Comparison of ENCODE assay signal across 1 cellular context in the genomic region with DNA sequence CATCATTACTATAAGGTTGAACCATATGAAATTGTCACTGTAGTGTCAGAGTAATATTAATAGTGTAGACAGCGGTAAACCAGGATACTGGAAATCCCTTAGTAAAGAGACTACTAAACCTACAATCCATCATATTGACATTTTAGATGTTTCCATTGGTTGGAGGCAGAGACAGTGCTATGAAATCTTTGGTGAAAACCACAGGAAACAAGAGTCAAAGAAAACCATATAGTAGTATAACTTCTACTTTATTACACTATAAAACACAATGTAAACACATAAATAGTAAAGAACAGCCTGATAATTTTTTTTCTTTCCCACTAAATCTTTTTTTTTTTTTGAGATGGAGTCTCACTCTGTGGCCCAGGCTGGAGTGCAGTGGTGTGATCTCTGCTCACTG.
TF ChIP-seq lines count a peak whose summit lies in the region.

No MANE protein-coding gene starts in this region.

TF ChIP-seq in HEK293, 187 proteins besides CTCF, POLR2A, EP300 and RAD21 (continued from another document):
- TF ChIP-seq, protein P1, sequence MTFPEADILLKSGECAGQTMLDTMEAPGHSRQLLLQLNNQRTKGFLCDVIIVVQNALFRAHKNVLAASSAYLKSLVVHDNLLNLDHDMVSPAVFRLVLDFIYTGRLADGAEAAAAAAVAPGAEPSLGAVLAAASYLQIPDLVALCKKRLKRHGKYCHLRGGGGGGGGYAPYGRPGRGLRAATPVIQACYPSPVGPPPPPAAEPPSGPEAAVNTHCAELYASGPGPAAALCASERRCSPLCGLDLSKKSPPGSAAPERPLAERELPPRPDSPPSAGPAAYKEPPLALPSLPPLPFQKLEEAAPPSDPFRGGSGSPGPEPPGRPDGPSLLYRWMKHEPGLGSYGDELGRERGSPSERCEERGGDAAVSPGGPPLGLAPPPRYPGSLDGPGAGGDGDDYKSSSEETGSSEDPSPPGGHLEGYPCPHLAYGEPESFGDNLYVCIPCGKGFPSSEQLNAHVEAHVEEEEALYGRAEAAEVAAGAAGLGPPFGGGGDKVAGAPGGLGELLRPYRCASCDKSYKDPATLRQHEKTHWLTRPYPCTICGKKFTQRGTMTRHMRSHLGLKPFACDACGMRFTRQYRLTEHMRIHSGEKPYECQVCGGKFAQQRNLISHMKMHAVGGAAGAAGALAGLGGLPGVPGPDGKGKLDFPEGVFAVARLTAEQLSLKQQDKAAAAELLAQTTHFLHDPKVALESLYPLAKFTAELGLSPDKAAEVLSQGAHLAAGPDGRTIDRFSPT (tag by site-specific recombination; IDR thresholded peaks at IDR 0.05), result 0 out of 2 replicates have a peak, but pooled peaks have one; percentile 18
- TF ChIP-seq ZNF510 (tag by site-specific recombination; IDR thresholded peaks at IDR 0.05; ENCODE audit: insufficient replicate concordance), result no peak
- no peak for TF ChIP-seq BCL11A (tag by site-specific recombination; IDR thresholded peaks at IDR 0.05; ENCODE audit: low read depth)
- TF ChIP-seq ZNF768 (tag by site-specific recombination; IDR thresholded peaks at IDR 0.05), result no peak
- TF ChIP-seq, protein P2, sequence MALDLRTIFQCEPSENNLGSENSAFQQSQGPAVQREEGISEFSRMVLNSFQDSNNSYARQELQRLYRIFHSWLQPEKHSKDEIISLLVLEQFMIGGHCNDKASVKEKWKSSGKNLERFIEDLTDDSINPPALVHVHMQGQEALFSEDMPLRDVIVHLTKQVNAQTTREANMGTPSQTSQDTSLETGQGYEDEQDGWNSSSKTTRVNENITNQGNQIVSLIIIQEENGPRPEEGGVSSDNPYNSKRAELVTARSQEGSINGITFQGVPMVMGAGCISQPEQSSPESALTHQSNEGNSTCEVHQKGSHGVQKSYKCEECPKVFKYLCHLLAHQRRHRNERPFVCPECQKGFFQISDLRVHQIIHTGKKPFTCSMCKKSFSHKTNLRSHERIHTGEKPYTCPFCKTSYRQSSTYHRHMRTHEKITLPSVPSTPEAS (tag by site-specific recombination; IDR thresholded peaks at IDR 0.05), result no peak
- no peak for TF ChIP-seq ZNF521 (tag by site-specific recombination; IDR thresholded peaks at IDR 0.05)
- no peak for TF ChIP-seq GFI1B (tag by site-specific recombination; IDR thresholded peaks at IDR 0.05)
- no peak for TF ChIP-seq ZNF530 (tag by site-specific recombination; IDR thresholded peaks at IDR 0.05; ENCODE audit: low read depth)
- TF ChIP-seq ZNF837 (tag by site-specific recombination; IDR thresholded peaks at IDR 0.05), result no peak
- TF ChIP-seq, protein P3, sequence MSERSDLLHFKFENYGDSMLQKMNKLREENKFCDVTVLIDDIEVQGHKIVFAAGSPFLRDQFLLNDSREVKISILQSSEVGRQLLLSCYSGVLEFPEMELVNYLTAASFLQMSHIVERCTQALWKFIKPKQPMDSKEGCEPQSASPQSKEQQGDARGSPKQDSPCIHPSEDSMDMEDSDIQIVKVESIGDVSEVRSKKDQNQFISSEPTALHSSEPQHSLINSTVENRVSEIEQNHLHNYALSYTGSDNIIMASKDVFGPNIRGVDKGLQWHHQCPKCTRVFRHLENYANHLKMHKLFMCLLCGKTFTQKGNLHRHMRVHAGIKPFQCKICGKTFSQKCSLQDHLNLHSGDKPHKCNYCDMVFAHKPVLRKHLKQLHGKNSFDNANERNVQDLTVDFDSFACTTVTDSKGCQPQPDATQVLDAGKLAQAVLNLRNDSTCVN (tag by site-specific recombination; optimal IDR thresholded peaks at IDR 0.05), result no peak
- TF ChIP-seq ZNF433 (tag by site-specific recombination; IDR thresholded peaks at IDR 0.05; ENCODE audit: low read depth), result no peak
- TF ChIP-seq ZNF843 (tag by site-specific recombination; IDR thresholded peaks at IDR 0.05), result 0 out of 2 replicates have a peak, but pooled peaks have one; percentile 26
- no peak for TF ChIP-seq TCF7L2 (IDR thresholded peaks at IDR 0.05; ENCODE audit: borderline replicate concordance, low read depth, low read length)
- TF ChIP-seq ZXDB (tag by site-specific recombination; IDR thresholded peaks at IDR 0.05), result 0 out of 2 replicates have a peak, but pooled peaks have one; percentile 21
- TF ChIP-seq, protein P4, sequence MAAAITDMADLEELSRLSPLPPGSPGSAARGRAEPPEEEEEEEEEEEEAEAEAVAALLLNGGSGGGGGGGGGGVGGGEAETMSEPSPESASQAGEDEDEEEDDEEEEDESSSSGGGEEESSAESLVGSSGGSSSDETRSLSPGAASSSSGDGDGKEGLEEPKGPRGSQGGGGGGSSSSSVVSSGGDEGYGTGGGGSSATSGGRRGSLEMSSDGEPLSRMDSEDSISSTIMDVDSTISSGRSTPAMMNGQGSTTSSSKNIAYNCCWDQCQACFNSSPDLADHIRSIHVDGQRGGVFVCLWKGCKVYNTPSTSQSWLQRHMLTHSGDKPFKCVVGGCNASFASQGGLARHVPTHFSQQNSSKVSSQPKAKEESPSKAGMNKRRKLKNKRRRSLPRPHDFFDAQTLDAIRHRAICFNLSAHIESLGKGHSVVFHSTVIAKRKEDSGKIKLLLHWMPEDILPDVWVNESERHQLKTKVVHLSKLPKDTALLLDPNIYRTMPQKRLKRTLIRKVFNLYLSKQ (tag by site-specific recombination; IDR thresholded peaks at IDR 0.05; ENCODE audit: borderline replicate concordance), result no peak
- TF ChIP-seq ZNF549 (tag by site-specific recombination; IDR thresholded peaks at IDR 0.05), result no peak
- TF ChIP-seq, protein P5, sequence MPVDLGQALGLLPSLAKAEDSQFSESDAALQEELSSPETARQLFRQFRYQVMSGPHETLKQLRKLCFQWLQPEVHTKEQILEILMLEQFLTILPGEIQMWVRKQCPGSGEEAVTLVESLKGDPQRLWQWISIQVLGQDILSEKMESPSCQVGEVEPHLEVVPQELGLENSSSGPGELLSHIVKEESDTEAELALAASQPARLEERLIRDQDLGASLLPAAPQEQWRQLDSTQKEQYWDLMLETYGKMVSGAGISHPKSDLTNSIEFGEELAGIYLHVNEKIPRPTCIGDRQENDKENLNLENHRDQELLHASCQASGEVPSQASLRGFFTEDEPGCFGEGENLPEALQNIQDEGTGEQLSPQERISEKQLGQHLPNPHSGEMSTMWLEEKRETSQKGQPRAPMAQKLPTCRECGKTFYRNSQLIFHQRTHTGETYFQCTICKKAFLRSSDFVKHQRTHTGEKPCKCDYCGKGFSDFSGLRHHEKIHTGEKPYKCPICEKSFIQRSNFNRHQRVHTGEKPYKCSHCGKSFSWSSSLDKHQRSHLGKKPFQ (tag by site-specific recombination; IDR thresholded peaks at IDR 0.05), result peak; percentile 81
- TF ChIP-seq FEZF1 (tag by site-specific recombination; IDR thresholded peaks at IDR 0.05), result peak; percentile 66
- no peak for TF ChIP-seq MEIS1 (CRISPR knock-in tag; IDR thresholded peaks at IDR 0.05; ENCODE audit: borderline replicate concordance)
- TF ChIP-seq WT1 (tag by site-specific recombination; IDR thresholded peaks at IDR 0.05), result no peak
- TF ChIP-seq HOXD13 (CRISPR knock-in tag; IDR thresholded peaks at IDR 0.05; ENCODE audit: borderline replicate concordance), result no peak
- no peak for TF ChIP-seq ZNF174 (tag by site-specific recombination; IDR thresholded peaks at IDR 0.05)
- TF ChIP-seq PRDM1 (tag by site-specific recombination; IDR thresholded peaks at IDR 0.05), result no peak
- TF ChIP-seq SP2 (tag by site-specific recombination; IDR thresholded peaks at IDR 0.05), result no peak
- TF ChIP-seq ZNF626 (tag by site-specific recombination; IDR thresholded peaks at IDR 0.05), result no peak
- TF ChIP-seq ZNF335 (tag by site-specific recombination; conservative IDR thresholded peaks at IDR 0.05), result no peak
- TF ChIP-seq ZNF239 (tag by site-specific recombination; IDR thresholded peaks at IDR 0.05), result no peak
- no peak for TF ChIP-seq ZBTB21 (tag by site-specific recombination; IDR thresholded peaks at IDR 0.05)
- no peak for TF ChIP-seq ZNF548 (tag by site-specific recombination; IDR thresholded peaks at IDR 0.05)
- TF ChIP-seq, protein P6, sequence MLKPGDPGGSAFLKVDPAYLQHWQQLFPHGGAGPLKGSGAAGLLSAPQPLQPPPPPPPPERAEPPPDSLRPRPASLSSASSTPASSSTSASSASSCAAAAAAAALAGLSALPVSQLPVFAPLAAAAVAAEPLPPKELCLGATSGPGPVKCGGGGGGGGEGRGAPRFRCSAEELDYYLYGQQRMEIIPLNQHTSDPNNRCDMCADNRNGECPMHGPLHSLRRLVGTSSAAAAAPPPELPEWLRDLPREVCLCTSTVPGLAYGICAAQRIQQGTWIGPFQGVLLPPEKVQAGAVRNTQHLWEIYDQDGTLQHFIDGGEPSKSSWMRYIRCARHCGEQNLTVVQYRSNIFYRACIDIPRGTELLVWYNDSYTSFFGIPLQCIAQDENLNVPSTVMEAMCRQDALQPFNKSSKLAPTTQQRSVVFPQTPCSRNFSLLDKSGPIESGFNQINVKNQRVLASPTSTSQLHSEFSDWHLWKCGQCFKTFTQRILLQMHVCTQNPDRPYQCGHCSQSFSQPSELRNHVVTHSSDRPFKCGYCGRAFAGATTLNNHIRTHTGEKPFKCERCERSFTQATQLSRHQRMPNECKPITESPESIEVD (tag by site-specific recombination; IDR thresholded peaks at IDR 0.05), result peak; percentile 78
- no peak for TF ChIP-seq SP7 (tag by site-specific recombination; IDR thresholded peaks at IDR 0.05)
- no peak for TF ChIP-seq MYNN (tag by site-specific recombination; IDR thresholded peaks at IDR 0.05; ENCODE audit: borderline replicate concordance)
- TF ChIP-seq ZNF121 (tag by site-specific recombination; IDR thresholded peaks at IDR 0.05), result 0 out of 2 replicates have a peak, but pooled peaks have one; percentile 37
